ENCODE assay signal across 28 cellular contexts in genomic region chr3:150480802-150481201, GRCh38.
"Had no signal": no experiment of that assay in that cellular context is flagged by ENCODE, and none has a peak within 500 bp of the region (broad histone marks: within the 10 kb centered on the region; RNA-seq: fewer than 3 reads in every experiment).

No MANE protein-coding gene starts in this region.

- H3K4me3 Mint-ChIP-seq: activated CD4-positive, alpha-beta memory T cell treated with anti-CD3 and anti-CD28 coated beads, Interleukin-2, amount 10 ng/mL, durations not matched to agents 7 days and 5 days; activated CD8-positive, alpha-beta memory T cell treated with anti-CD3 and anti-CD28 coated beads, Interleukin-2, amount 10 ng/mL, durations not matched to agents 7 days and 5 days; activated naive CD4-positive, alpha-beta T cell treated with anti-CD3 and anti-CD28 coated beads, Interleukin-2, amount 10 ng/mL, durations not matched to agents 7 days and 5 days; activated naive CD8-positive, alpha-beta T cell; activated naive CD8-positive, alpha-beta T cell treated with anti-CD3 and anti-CD28 coated beads, Interleukin-2, amount 50 U/mL, for 24 hours had no signal

- H3K4me1 ChIP-seq: Peyer's patch had no signal

- H3K27ac Mint-ChIP-seq: activated CD4-positive, alpha-beta memory T cell treated with anti-CD3 and anti-CD28 coated beads, Interleukin-2, amount 10 ng/mL, durations not matched to agents 7 days and 5 days; activated CD8-positive, alpha-beta memory T cell treated with anti-CD3 and anti-CD28 coated beads, Interleukin-2, amount 10 ng/mL, durations not matched to agents 7 days and 5 days; activated naive CD4-positive, alpha-beta T cell treated with anti-CD3 and anti-CD28 coated beads, Interleukin-2, amount 10 ng/mL, durations not matched to agents 7 days and 5 days; activated naive CD8-positive, alpha-beta T cell; activated naive CD8-positive, alpha-beta T cell treated with anti-CD3 and anti-CD28 coated beads, Interleukin-2, amount 50 U/mL, for 24 hours had no signal

- H3K36me3 Mint-ChIP-seq: activated naive CD4-positive, alpha-beta T cell treated with anti-CD3 and anti-CD28 coated beads, Interleukin-2, amount 10 ng/mL, durations not matched to agents 7 days and 5 days had no signal

- ATAC-seq: activated CD8-positive, alpha-beta memory T cell treated with anti-CD3 and anti-CD28 coated beads, Interleukin-2, amount 10 ng/mL, durations not matched to agents 7 days and 5 days; activated naive CD8-positive, alpha-beta T cell treated with anti-CD3 and anti-CD28 coated beads, Interleukin-2, amount 50 U/mL, for 24 hours; PC-3 had no signal

- DNase-seq: activated CD4-positive, alpha-beta memory T cell treated with anti-CD3 and anti-CD28 coated beads, Interleukin-2, amount 10 ng/mL, durations not matched to agents 7 days and 5 days; activated CD4-positive, alpha-beta T cell treated with anti-CD3 and anti-CD28 coated beads for 1 hour; activated CD4-positive, alpha-beta T cell treated with anti-CD3 and anti-CD28 coated beads for 48 hours; activated CD4-positive, CD25-positive, alpha-beta regulatory T cell; activated CD8-positive, alpha-beta memory T cell treated with anti-CD3 and anti-CD28 coated beads for 24 hours; activated CD8-positive, alpha-beta memory T cell treated with anti-CD3 and anti-CD28 coated beads, Interleukin-2, amount 10 ng/mL, durations not matched to agents 7 days and 5 days; activated CD8-positive, alpha-beta memory T cell treated with anti-CD3 and anti-CD28 coated beads, Interleukin-2, amount 50 U/mL, for 48 hours; activated effector memory CD4-positive, alpha-beta T cell treated with Interleukin-2 at 50 U/mL for 16 hours; activated naive CD4-positive, alpha-beta T cell treated with anti-CD3 and anti-CD28 coated beads, Interleukin-2, amount 10 ng/mL, durations not matched to agents 7 days and 5 days; activated naive CD8-positive, alpha-beta T cell treated with anti-CD3 and anti-CD28 coated beads, Interleukin-2, amount 50 U/mL, for 24 hours; activated T-cell treated with anti-CD3 and anti-CD28 coated beads, Interleukin-2, amount 50 U/mL, for 48 hours; anterior cingulate cortex; brain microvascular endothelial cell; central memory CD4-positive, alpha-beta T cell; NCI-H1105; NCI-H1417 treated with DMSO at 0.1 percent for 48 hours; NCI-H187 treated with DMSO at 0.1 percent for 48 hours; NCI-H345; NCI-H524 treated with DMSO at 0.1 percent for 48 hours; NCI-H748 treated with DMSO at 0.1 percent for 48 hours; NK-92 treated with Interleukin-12 subunit alpha and Interleukin-12 subunit beta, amount 100 ng/mL, for 24 hours; PC-3; Peyer's patch; RPMI8226; SHP77 treated with DMSO at 0.1 percent for 48 hours; T1000; WERI-Rb-1 had no signal

- H3K4me1 Mint-ChIP-seq: activated CD4-positive, alpha-beta memory T cell treated with anti-CD3 and anti-CD28 coated beads, Interleukin-2, amount 10 ng/mL, durations not matched to agents 7 days and 5 days; activated CD8-positive, alpha-beta memory T cell treated with anti-CD3 and anti-CD28 coated beads, Interleukin-2, amount 10 ng/mL, durations not matched to agents 7 days and 5 days; activated naive CD4-positive, alpha-beta T cell treated with anti-CD3 and anti-CD28 coated beads, Interleukin-2, amount 10 ng/mL, durations not matched to agents 7 days and 5 days; activated naive CD8-positive, alpha-beta T cell treated with anti-CD3 and anti-CD28 coated beads, Interleukin-2, amount 50 U/mL, for 24 hours had no signal

- H3K9me3 ChIP-seq: Peyer's patch had no signal

- H3K4me3 ChIP-seq: Peyer's patch had no signal

- H3K27ac ChIP-seq: brain microvascular endothelial cell, Peyer's patch, WERI-Rb-1 had no signal

- H3K27me3 ChIP-seq: brain microvascular endothelial cell, Peyer's patch had no signal

- H3K36me3 ChIP-seq: brain microvascular endothelial cell, Peyer's patch, WERI-Rb-1 had no signal
